Comparison of ENCODE assay signal across 8 cellular contexts in the genomic region with DNA sequence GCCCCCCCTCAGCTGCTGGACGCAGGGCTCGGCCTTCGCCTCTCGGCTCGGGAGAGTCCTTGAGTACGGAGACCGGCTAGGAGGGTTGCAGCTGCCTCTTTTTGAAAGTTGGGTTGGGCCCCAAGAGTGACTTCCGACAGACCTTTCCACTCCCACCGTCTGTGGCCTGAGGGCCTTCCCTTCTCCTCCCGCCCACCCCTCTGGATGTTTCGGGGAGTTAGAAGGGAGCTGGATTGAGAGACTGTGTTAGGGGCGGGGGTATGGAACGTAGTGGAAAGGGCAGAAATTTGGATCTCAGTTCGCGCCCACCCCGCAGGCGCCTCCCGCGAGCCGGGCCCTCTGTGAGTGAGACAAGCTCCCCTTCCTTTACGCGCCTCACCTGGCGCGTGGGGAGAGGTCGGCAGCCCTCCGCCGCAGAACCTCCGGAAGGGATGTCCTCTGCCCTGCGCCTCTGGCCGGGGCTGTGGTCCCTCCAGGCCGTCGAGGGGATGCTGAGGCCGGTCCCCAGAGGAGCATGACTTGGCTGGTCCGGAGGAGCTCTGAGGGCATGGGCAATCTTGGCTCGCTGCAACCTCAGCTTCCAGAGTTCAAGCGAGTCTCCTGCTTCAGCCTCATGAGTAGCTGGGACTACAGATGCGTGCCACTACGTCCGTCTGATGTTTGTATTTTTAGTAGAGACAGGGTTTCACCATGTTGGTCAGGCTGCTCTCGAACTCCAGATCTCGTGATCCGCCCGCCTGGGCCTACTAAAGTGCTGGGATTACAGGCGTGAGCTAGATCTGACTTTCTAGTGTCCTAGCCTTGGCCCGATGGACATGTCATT. TPM values are rescaled to one million over a fixed set of nuclear protein-coding genes. Genes with fewer than 3 reads are reported as not detected.
A peak's percentile ranks its signal among the peaks of the same experiment; 100 is the strongest.
DNase-seq lines count a peak whose midpoint lies in the region; ATAC-seq and TF ChIP-seq lines count a peak whose summit lies in the region.

No MANE protein-coding gene starts in this region.

- ATAC-seq in GM19025 (IDR thresholded peaks at IDR 0.05; ENCODE audit: low read depth, unreplicated experiment) (peak; percentile 20), HG03442 (IDR thresholded peaks at IDR 0.05; ENCODE audit: unreplicated experiment) (peak; percentile 23), activated B cell treated with CpG ODN at 0.5 μM for 24 hours (ENCODE audit: low read depth) (no peak), lower lobe of right lung (peak; percentile 40 to 49)

- H3K9me3 ChIP-seq in AG04450 (ENCODE audit: control insufficient read depth, insufficient read depth, low read length): peaks cover 3% of the 10 kb centered on the region; the same call in 1 of the 2 replicates
- H3K9me3 ChIP-seq in colonic mucosa: no peaks in the 10 kb centered on the region
- no peaks in the 10 kb centered on the region for H3K9me3 ChIP-seq in lower lobe of right lung

- H3K27me3 Mint-ChIP-seq in activated B cell treated with CpG ODN at 0.5 μM for 24 hours: no peaks in the 10 kb centered on the region

- peak overlapping the region; percentile 94 for H3K4me3 Mint-ChIP-seq in activated B cell treated with CpG ODN at 0.5 μM for 24 hours

- H3K4me1 ChIP-seq in colonic mucosa (peaks cover 15% of the 10 kb centered on the region), lower lobe of right lung (peaks cover 48% of the 10 kb centered on the region)

- peak overlapping the region; percentile 94 for H3K27ac Mint-ChIP-seq in activated B cell treated with CpG ODN at 0.5 μM for 24 hours

- DNase-seq in AG04450 (ENCODE audit: low read depth, low spot score) (no peak), activated B cell treated with CpG ODN at 0.5 μM for 24 hours (no peak), colonic mucosa (peak; percentile 41), lower lobe of right lung (peak; percentile 57), globus pallidus (ENCODE audit: low spot score) (no peak)
- DNase-seq in stimulated activated CD8-positive, alpha-beta memory T cell treated with anti-CD3 and anti-CD28 coated beads, Interleukin-7, amount 100 ng/mL, for 24 hours (ENCODE audit: low read depth): peak; percentile 11

- CTCF ChIA-PET in AG04450 (lab: Charles Lee) (interaction anchor here (0.6 kb wide), 3 partner anchors 481 to 721 kb away, joined by 3 to 6 read pairs (median 6); no protein-coding TSS in a partner anchor), activated B cell treated with CpG ODN at 0.5 μM for 24 hours (lab: Charles Lee) (interaction anchor here (1.2 to 1.6 kb wide), 2 partner anchors 248 to 295 kb away, joined by 3 read pairs; no protein-coding TSS in a partner anchor)

- H3K9me3 Mint-ChIP-seq in activated B cell treated with CpG ODN at 0.5 μM for 24 hours: no peaks in the 10 kb centered on the region

- POLR2A ChIA-PET in AG04450 (lab: Yijun Ruan, JAX) (interaction anchor here (0.5 to 1.4 kb wide), 6 partner anchors 32 to 586 kb away, joined by 3 to 6 read pairs (median 3); no protein-coding TSS in a partner anchor), activated B cell treated with CpG ODN at 0.5 μM for 24 hours (lab: Charles Lee) (interaction anchor here (0.5 to 2.8 kb wide), 30 partner anchors 8 to 773 kb away, joined by 3 to 29 read pairs (median 5); partner anchors contain the start of genes FAM161A, PAPOLG, PEX13 and PUS10)

- H3K36me3 Mint-ChIP-seq in activated B cell treated with CpG ODN at 0.5 μM for 24 hours (ENCODE audit: low read depth): peaks cover 39% of the 10 kb centered on the region

- intact Hi-C loops in activated B cell treated with CpG ODN at 0.5 μM for 24 hours (cut with micrococcal nuclease) (loop anchor here (1.0 to 5.0 kb wide), 9 partner anchors 33 to 586 kb away; partner anchors contain the start of genes PAPOLG, PEX13, REL and SANBR), colonic mucosa (cut with DNase I) (no loop called here), lower lobe of right lung (cut with DNase I) (no loop called here)

- H3K27ac ChIP-seq in AG04450 (ENCODE audit: low read depth, low read length): peak overlapping the region; percentile 70
- peak overlapping the region; percentile 98 for H3K27ac ChIP-seq in colonic mucosa
- H3K27ac ChIP-seq in lower lobe of right lung: peak overlapping the region; percentile 100

- H3K4me3 ChIP-seq in AG04450 (ENCODE audit: low read depth, low read length) (peak overlapping the region; percentile 71), colonic mucosa (peak overlapping the region; percentile 89), lower lobe of right lung (peak overlapping the region; percentile 85)

- H3K4me1 Mint-ChIP-seq in activated B cell treated with CpG ODN at 0.5 μM for 24 hours: peaks cover 52% of the 10 kb centered on the region

- TF ChIP-seq CTCF in AG04450 (IDR thresholded peaks at IDR 0.05; ENCODE audit: low read depth, low read length) (no peak), activated B cell treated with CpG ODN at 0.5 μM for 24 hours (IDR thresholded peaks at IDR 0.05) (no peak), colonic mucosa (IDR thresholded peaks at IDR 0.05) (no peak), lower lobe of right lung (IDR thresholded peaks at IDR 0.05) (no peak)

- peak overlapping the region; percentile 91 to 97 for H3K9ac ChIP-seq in colonic mucosa (ENCODE audit: low read depth in 2 of 2, low read length in 2 of 2)

- H3K27me3 ChIP-seq in AG04450 (ENCODE audit: control insufficient read depth, insufficient read depth, low read length) (no peaks in the 10 kb centered on the region), colonic mucosa (no peaks in the 10 kb centered on the region), lower lobe of right lung (ENCODE audit: low read depth) (no peaks in the 10 kb centered on the region)

- H3K36me3 ChIP-seq in colonic mucosa (no peaks in the 10 kb centered on the region), lower lobe of right lung (peaks cover 35% of the 10 kb centered on the region)

RNA-seq across cellular contexts. Expression of gene C2orf74, which starts 15.9 kb away (rescaled TPM):
- 15.3 and 21.7 TPM in 2 replicates for polyA plus RNA-seq in AG04450 (2011; rRNA removed)
- polyA minus RNA-seq in AG04450 (2011; rRNA and poly(A)+ RNA removed): 4.6 and 4.9 TPM in 2 replicates
- total RNA-seq in activated B cell treated with CpG ODN at 0.5 μM for 24 hours: 6.0 and 7.6 TPM in 2 replicates
- total RNA-seq in colonic mucosa: 1 to 10 TPM in 1 of 2 donors, under 1 TPM in 1; 0.72 to 2.9 TPM
- 17.4 TPM for total RNA-seq in lower lobe of right lung

Comparison
In these comparisons a context has a peak if more than half of its experiments do, and no peak if none do; other contexts are left out.
1. DNase-seq: peak in colonic mucosa (single experiment), lower lobe of right lung (single experiment) and stimulated activated CD8-positive, alpha-beta memory T cell treated with anti-CD3 and anti-CD28 coated beads, Interleukin-7, amount 100 ng/mL, for 24 hours (single experiment); none in AG04450 (single experiment), activated B cell treated with CpG ODN at 0.5 μM for 24 hours (single experiment) and globus pallidus (single experiment).
2. Peak in every context shown above with its lines, with median percentiles within 50 percentile points of each other: H3K27ac ChIP-seq and H3K4me3 ChIP-seq.